19 cellular contexts compared by ENCODE assay signal in genomic region chr1:184033136-184033469, GRCh38.
"Had no signal": no experiment of that assay in that cellular context is flagged by ENCODE, and none has a peak within 500 bp of the region (broad histone marks: within the 10 kb centered on the region; RNA-seq: fewer than 3 reads in every experiment).

No MANE protein-coding gene starts in this region.

- DNase-seq: activated CD4-positive, alpha-beta T cell treated with anti-CD3 and anti-CD28 coated beads, Interleukin-2, amount 10 ng/mL, durations not matched to agents 7 days and 5 days; activated CD8-positive, alpha-beta T cell treated with anti-CD3 and anti-CD28 coated beads, Interleukin-2, amount 10 ng/mL, durations not matched to agents 7 days and 5 days; activated naive CD4-positive, alpha-beta T cell treated with Interleukin-2 at 50 U/mL for 16 hours; activated T-cell treated with anti-CD3 and anti-CD28 coated beads, Interleukin-2, amount 50 U/mL, for 24 hours; central memory CD4-positive, alpha-beta T cell; effector CD8-positive, alpha-beta T cell; gastrocnemius medialis; heart left ventricle; left ventricle myocardium superior; mucosa of descending colon; naive B cell; ovary; right lobe of liver; stimulated activated CD4-positive, alpha-beta T cell treated with anti-CD3 and anti-CD28 coated beads, Interleukin-4, amount 100 ng/mL, for 1 hour; stimulated activated naive CD8-positive, alpha-beta T cell treated with anti-CD3 and anti-CD28 coated beads, Interleukin-15, amount 100 ng/mL, for 72 hours; T-helper 1 cell; T1000; upper lobe of right lung had no signal

- H3K36me3 Mint-ChIP-seq: naive B cell had no signal

- H3K27ac Mint-ChIP-seq: activated CD4-positive, alpha-beta T cell treated with anti-CD3 and anti-CD28 coated beads, Interleukin-2, amount 10 ng/mL, durations not matched to agents 7 days and 5 days; activated CD8-positive, alpha-beta T cell treated with anti-CD3 and anti-CD28 coated beads, Interleukin-2, amount 10 ng/mL, durations not matched to agents 7 days and 5 days; activated T-cell treated with anti-CD3 and anti-CD28 coated beads, Interleukin-2, amount 50 U/mL, for 24 hours; activated T-helper 2 cell treated with anti-CD3 and anti-CD28 coated beads, Interferon-gamma antibody, Interleukin-2, Interleukin-4, amounts not matched to agents 10 μg/mL and 5 μg/mL and 100 μg/mL, durations not matched to agents 14 hours and 24 hours and 36 hours; naive B cell; stimulated activated naive CD8-positive, alpha-beta T cell treated with anti-CD3 and anti-CD28 coated beads, Interleukin-15, amount 100 ng/mL, for 72 hours had no signal

- H3K9me3 Mint-ChIP-seq: activated CD4-positive, alpha-beta T cell treated with anti-CD3 and anti-CD28 coated beads, Interleukin-2, amount 10 ng/mL, durations not matched to agents 7 days and 5 days; activated T-cell treated with anti-CD3 and anti-CD28 coated beads, Interleukin-2, amount 50 U/mL, for 24 hours; activated T-helper 2 cell treated with anti-CD3 and anti-CD28 coated beads, Interferon-gamma antibody, Interleukin-2, Interleukin-4, amounts not matched to agents 10 μg/mL and 5 μg/mL and 100 μg/mL, durations not matched to agents 14 hours and 24 hours and 36 hours; naive B cell; stimulated activated naive CD8-positive, alpha-beta T cell treated with anti-CD3 and anti-CD28 coated beads, Interleukin-15, amount 100 ng/mL, for 72 hours had no signal

- H3K4me3 Mint-ChIP-seq: activated CD4-positive, alpha-beta T cell treated with anti-CD3 and anti-CD28 coated beads, Interleukin-2, amount 10 ng/mL, durations not matched to agents 7 days and 5 days; activated CD8-positive, alpha-beta T cell treated with anti-CD3 and anti-CD28 coated beads, Interleukin-2, amount 10 ng/mL, durations not matched to agents 7 days and 5 days; activated T-cell treated with anti-CD3 and anti-CD28 coated beads, Interleukin-2, amount 50 U/mL, for 24 hours; naive B cell; stimulated activated naive CD8-positive, alpha-beta T cell treated with anti-CD3 and anti-CD28 coated beads, Interleukin-15, amount 100 ng/mL, for 72 hours had no signal
